ENCODE assay signal across 15 cellular contexts in genomic region chr14:69325646-69326265, GRCh38.
DNase-seq lines count a peak whose midpoint lies in the region; ATAC-seq and TF ChIP-seq lines count a peak whose summit lies in the region.
"Had no signal": no experiment of that assay in that cellular context is flagged by ENCODE, and none has a peak within 500 bp of the region (broad histone marks: within the 10 kb centered on the region; RNA-seq: fewer than 3 reads in every experiment).

No MANE protein-coding gene starts in this region.

- H3K36me3 ChIP-seq in IMR-90 (ENCODE audit: control insufficient read depth, insufficient read depth, low read length) = no peaks in the 10 kb centered on the region
- H3K36me3 ChIP-seq: breast epithelium had no signal

- intact Hi-C loops in IMR-90 (cut with micrococcal nuclease) (no loop called here), sciatic nerve (cut with DNase I) (no loop called here)

- H4K91ac ChIP-seq in IMR-90 (ENCODE audit: insufficient read depth, low read depth, low read length) = no peak overlapping the region

- no peak overlapping the region for H3K23ac ChIP-seq in IMR-90 (ENCODE audit: low read depth, low read length)

- no peak overlapping the region for H3K4me2 ChIP-seq in IMR-90 (ENCODE audit: low read depth, low read length)

- no peak overlapping the region for H2AK9ac ChIP-seq in IMR-90 (replicated peaks; ENCODE audit: low read depth, low read length, poor library complexity)

- in situ Hi-C loops in IMR-90 (cut with MboI; ENCODE audit: low sequenced_read_pairs) = no loop called here

- no peak overlapping the region for H3K14ac ChIP-seq in IMR-90 (replicated peaks; ENCODE audit: low read depth, low read length)

- no peak overlapping the region for H2AK5ac ChIP-seq in IMR-90 (ENCODE audit: low read depth, low read length)

- no peaks in the 10 kb centered on the region for H3K4me1 ChIP-seq in IMR-90 (ENCODE audit: control insufficient read depth, insufficient read depth, low read length)
- H3K4me1 ChIP-seq: breast epithelium, heart right ventricle had no signal

- TF ChIP-seq CTCF in GM12875 (IDR thresholded peaks at IDR 0.05; ENCODE audit: borderline replicate concordance, insufficient read depth, low read depth, low read length) (peak; percentile 30; the same call in 1 of the 2 replicates), IMR-90 (conservative IDR thresholded peaks at IDR 0.05; ENCODE audit: low read depth, low read length) (0 out of 2 replicates have a peak, but pooled peaks have one; percentile 4), choroid plexus epithelial cell (conservative IDR thresholded peaks at IDR 0.05; ENCODE audit: low read depth, low read length) (peak; percentile 35)

- CTCF ChIA-PET in IMR-90 (lab: Yijun Ruan, JAX) = no interaction called here

- no TSS peak for BruUV-seq in IMR-90 (replicated peaks; lab: Mats Ljungman, UMichigan)

- H3K56ac ChIP-seq in IMR-90 (ENCODE audit: extremely low read depth, insufficient read depth, low read length) = no peak overlapping the region

- ATAC-seq in IMR-90 (ENCODE audit: low read depth) = no peak
- ATAC-seq in sciatic nerve = no peak
- ATAC-seq in GM21619 (IDR thresholded peaks at IDR 0.05; ENCODE audit: unreplicated experiment) = no peak
- ATAC-seq: activated CD8-positive, alpha-beta T cell treated with anti-CD3 and anti-CD28 coated beads for 36 hours; heart right ventricle had no signal

- no peak for DNase-seq in IMR-90
- DNase-seq in choroid plexus epithelial cell (ENCODE audit: low read depth) = peak; percentile 13
- peak; percentile 51 for DNase-seq in sciatic nerve (ENCODE audit: low spot score)
- DNase-seq in foreskin melanocyte = no peak
- no peak for DNase-seq in RKO (ENCODE audit: low spot score)
- DNase-seq: activated CD8-positive, alpha-beta T cell treated with anti-CD3 and anti-CD28 coated beads for 36 hours; activated gamma-delta T cell treated with Interleukin-2 at 50 U/mL for 16 hours; COR-L47; heart right ventricle; nephron progenitor cell had no signal

- dilution Hi-C loops in IMR-90 (cut with HindIII; ENCODE audit: low sequenced_read_pairs, unreplicated experiment) = no loop called here

- H3K27me3 ChIP-seq in IMR-90 (ENCODE audit: control insufficient read depth, insufficient read depth, low read length) = peaks cover 27% of the 10 kb centered on the region
- H3K27me3 ChIP-seq: breast epithelium, heart right ventricle had no signal

- H2BK5ac ChIP-seq in IMR-90 (ENCODE audit: low read depth, low read length, poor library complexity, severe bottlenecking) = no peak overlapping the region

- H3K4ac ChIP-seq in IMR-90 (ENCODE audit: low read depth, low read length) = no peak overlapping the region

- no peak for TF ChIP-seq POLR2A in IMR-90 (IDR thresholded peaks at IDR 0.05; ENCODE audit: low read depth, low read length)

- no peaks in the 10 kb centered on the region for H4K20me1 ChIP-seq in IMR-90 (ENCODE audit: insufficient read depth, low read length)

- no peaks in the 10 kb centered on the region for H3K79me1 ChIP-seq in IMR-90 (ENCODE audit: low read depth in 1 of 2, low read length in 2 of 2)

- H3K9me3 ChIP-seq in IMR-90 (ENCODE audit: control insufficient read depth, insufficient read depth, low read length) = no peaks in the 10 kb centered on the region
- H3K9me3 ChIP-seq: breast epithelium, heart right ventricle had no signal

- no peak overlapping the region for H4K8ac ChIP-seq in IMR-90 (ENCODE audit: low read depth in 2 of 2, low read length in 2 of 2)

- H3K9me1 ChIP-seq in IMR-90 (ENCODE audit: insufficient read depth, low read length) = no peaks in the 10 kb centered on the region; the same call in 1 of the 2 replicates

- no peak overlapping the region for H3K9ac ChIP-seq in IMR-90 (ENCODE audit: low read depth, low read length)

- no peak overlapping the region for H2BK120ac ChIP-seq in IMR-90 (ENCODE audit: low read depth, low read length)

- H2BK15ac ChIP-seq in IMR-90 (ENCODE audit: low read depth, low read length) = no peak overlapping the region

- no peak overlapping the region for H4K5ac ChIP-seq in IMR-90 (ENCODE audit: low read depth, low read length)

- H2BK20ac ChIP-seq in IMR-90 (ENCODE audit: low read depth, low read length) = no peak overlapping the region

- POLR2A ChIA-PET in IMR-90 (lab: Charles Lee; ENCODE audit: unreplicated experiment) = no interaction called here

- no peak overlapping the region for H2AFZ ChIP-seq in IMR-90 (replicated peaks; ENCODE audit: low read length, poor library complexity)

- no peak overlapping the region for H3K18ac ChIP-seq in IMR-90 (ENCODE audit: low read depth, low read length)

- no peak for TF ChIP-seq RAD21 in IMR-90 (IDR thresholded peaks at IDR 0.05; ENCODE audit: low read length)

- H3K4me3 ChIP-seq in GM12875 (ENCODE audit: low read depth, low read length) (no peak overlapping the region), IMR-90 (ENCODE audit: insufficient read depth, low read depth, low read length) (no peak overlapping the region), choroid plexus epithelial cell (ENCODE audit: low read depth, low read length) (no peak overlapping the region)
- H3K4me3 ChIP-seq: breast epithelium, heart right ventricle, skin epidermis had no signal

- WGBS in IMR-90 (ENCODE audit: extremely low coverage in 2 of 2, insufficient read length in 1 of 2), 2 experiments = 100% methylated on average over 2 of the region's 7 CpGs; no CpG with 5 or more reads in 1 of the 2 experiments

- H3K27ac ChIP-seq in IMR-90 (ENCODE audit: insufficient read depth, low read length) = no peak overlapping the region
- H3K27ac ChIP-seq: breast epithelium, heart right ventricle, HL-60, skin epidermis had no signal

TF ChIP-seq in IMR-90, 13 proteins besides CTCF, POLR2A, EP300 and RAD21:
- TF ChIP-seq RCOR1 (IDR thresholded peaks at IDR 0.05; ENCODE audit: insufficient replicate concordance, low read length) (no peak), CEBPB (IDR thresholded peaks at IDR 0.05; ENCODE audit: low read depth, low read length) (no peak), ELK1 (IDR thresholded peaks at IDR 0.05; ENCODE audit: borderline replicate concordance, low read depth, low read length) (no peak), MAZ (IDR thresholded peaks at IDR 0.05; ENCODE audit: borderline replicate concordance, low read depth, low read length) (no peak), BHLHE40 (IDR thresholded peaks at IDR 0.05; ENCODE audit: low read depth, low read length) (no peak), CHD1 (IDR thresholded peaks at IDR 0.05; ENCODE audit: low read depth, low read length) (no peak)
TF ChIP-seq in IMR-90: peak in this region for 0.

Comparison
In these comparisons a context has a peak if more than half of its experiments do, and no peak if none do; other contexts are left out.
1. DNase-seq: peak in choroid plexus epithelial cell (single experiment) and sciatic nerve (single experiment); none in IMR-90 (single experiment), foreskin melanocyte (single experiment) and RKO (single experiment).
2. Peak in every context shown above with its lines, with median percentiles within 50 percentile points of each other: CTCF ChIP-seq.